Comparison of ENCODE assay signal across 8 cellular contexts in genomic region chr10:83682399-83682798, GRCh38.
"Had no signal": no experiment of that assay in that cellular context is flagged by ENCODE, and none has a peak within 500 bp of the region (broad histone marks: within the 10 kb centered on the region; RNA-seq: fewer than 3 reads in every experiment).

No MANE protein-coding gene starts in this region.

- H3K4me2 ChIP-seq: GM23338 had no signal

- H3K27ac ChIP-seq: HL-60 had no signal

- H2AFZ ChIP-seq: GM23338 had no signal

- FAIRE-seq: H1, HepG2 had no signal

- H3K36me3 ChIP-seq: HAP-1 had no signal

- H3K9me3 ChIP-seq: HAP-1 had no signal

- DNase-seq: H7, HFFc6, KBM-7 had no signal

- H3K4me3 ChIP-seq: GM23338, HAP-1 had no signal

- H3K4me1 ChIP-seq: HAP-1 had no signal
